ENCODE assay signal across 23 cellular contexts in the genomic region with DNA sequence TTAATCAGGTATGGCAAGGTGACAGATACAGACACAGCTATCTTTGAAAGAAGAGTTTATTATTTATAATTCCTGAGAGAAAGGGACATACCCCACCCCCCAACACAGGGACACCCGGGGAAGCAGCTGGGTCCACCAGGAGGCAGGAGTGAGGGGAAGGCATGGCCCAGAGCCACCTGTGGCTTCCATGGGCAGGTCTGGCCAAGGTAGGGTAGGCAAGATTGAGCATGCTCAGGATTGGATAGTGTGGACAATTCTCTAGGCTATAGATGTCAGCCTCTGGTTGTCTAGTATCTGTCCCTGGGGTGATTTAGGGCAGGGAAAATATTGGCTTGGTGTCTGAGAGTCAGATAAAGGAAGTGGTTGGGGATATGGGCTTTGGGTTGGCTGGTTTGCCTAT. TPM values are rescaled to one million over a fixed set of nuclear protein-coding genes. Genes with fewer than 3 reads are reported as not detected.
"Had no signal": no experiment of that assay in that cellular context is flagged by ENCODE, and none has a peak within 500 bp of the region (broad histone marks: within the 10 kb centered on the region; RNA-seq: fewer than 3 reads in every experiment).

No MANE protein-coding gene starts in this region.

- ATAC-seq: left ventricle myocardium superior, right cardiac atrium had no signal

- H3K27ac Mint-ChIP-seq: nephron progenitor cell, progenitor cell of endocrine pancreas had no signal

- H3K27ac ChIP-seq: brain microvascular endothelial cell, esophagus squamous epithelium, tibial artery, uterus had no signal

- DNase-seq: activated CD4-positive, alpha-beta T cell treated with anti-CD3 and anti-CD28 coated beads, Interleukin-2, amount 50 U/mL, for 48 hours; activated CD8-positive, alpha-beta memory T cell treated with anti-CD3 and anti-CD28 coated beads, Interleukin-2, amount 50 U/mL, for 4 hours; activated gamma-delta T cell treated with Interleukin-2 at 50 U/mL for 16 hours; activated T-cell treated with anti-CD3 and anti-CD28 coated beads, Interleukin-2, amount 50 U/mL, for 48 hours; anterior cingulate cortex; brain microvascular endothelial cell; esophagus squamous epithelium; hypothalamus; left ventricle myocardium superior; mesenchymal stem cell; nephron progenitor cell; occipital lobe; right cardiac atrium; small intestine; stimulated activated CD4-positive, alpha-beta T cell treated with anti-CD3 and anti-CD28 coated beads, Interleukin-4, amount 100 ng/mL, for 24 hours; stimulated activated naive CD4-positive, alpha-beta T cell; uterus had no signal

- FAIRE-seq: endometrium, small intestine had no signal

- H3K4me3 ChIP-seq: esophagus squamous epithelium, tibial artery, uterus had no signal

- H3K4me3 Mint-ChIP-seq: nephron progenitor cell had no signal

- H3K9me3 ChIP-seq: esophagus squamous epithelium, tibial artery, uterus had no signal

- H3K36me3 ChIP-seq: brain microvascular endothelial cell, tibial artery, uterus had no signal

- H3K4me1 ChIP-seq: tibial artery, uterus had no signal

- H3K27me3 ChIP-seq: brain microvascular endothelial cell, uterus had no signal

RNA-seq across cellular contexts. Expression of gene SMIM35, which starts 27.5 kb away (rescaled TPM):
- total RNA-seq: esophagus squamous epithelium, fibroblast of villous mesenchyme, kidney epithelial cell, left ventricle myocardium superior, occipital lobe, progenitor cell of endocrine pancreas, right cardiac atrium, subcutaneous adipose tissue, uterus had no signal
- polyA plus RNA-seq: right cardiac atrium had no signal

RNA-seq across cellular contexts. Expression of gene TMPRSS4, which starts 37.4 kb away (rescaled TPM):
- total RNA-seq: fibroblast of villous mesenchyme, left ventricle myocardium superior, occipital lobe, right cardiac atrium had no signal
- polyA plus RNA-seq: right cardiac atrium had no signal

RNA-seq across cellular contexts. Expression of gene SCN4B, which starts 38.4 kb away (rescaled TPM):
- total RNA-seq: fibroblast of villous mesenchyme, progenitor cell of endocrine pancreas had no signal
